ENCODE assay signal across 8 cellular contexts in the genomic region with DNA sequence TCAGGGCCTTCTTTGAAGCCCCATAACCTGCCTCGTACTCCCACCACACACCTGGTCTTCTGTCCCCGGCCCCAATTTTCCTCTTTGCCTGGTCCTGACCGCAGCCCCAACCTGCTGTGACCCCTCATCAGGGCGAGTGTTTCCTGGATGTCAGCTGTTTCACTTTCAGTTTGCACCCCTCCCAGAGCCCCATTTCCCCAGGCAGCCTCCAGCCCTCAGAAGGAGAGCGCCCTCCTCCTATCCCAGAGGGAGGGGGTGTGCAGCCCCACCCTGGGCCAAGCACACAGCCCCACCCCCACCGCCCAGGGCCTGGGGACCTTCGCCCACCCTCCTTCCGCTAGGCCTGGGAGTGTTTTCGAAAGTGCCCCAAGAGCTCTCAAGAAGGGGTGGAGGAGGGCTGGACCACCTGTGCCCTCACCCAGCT. TPM values are rescaled to one million over a fixed set of nuclear protein-coding genes. Genes with fewer than 3 reads are reported as not detected.
DNase-seq lines count a peak whose midpoint lies in the region; ATAC-seq, FAIRE-seq and TF ChIP-seq lines count a peak whose summit lies in the region.

No MANE protein-coding gene starts in this region.

- no peak for FAIRE-seq in A549 (lab: Jason Lieb, UNC)

- TF ChIP-seq RAD21 in A549 (conservative IDR thresholded peaks at IDR 0.05 in 1 of 2, IDR thresholded peaks at IDR 0.05 in 1 of 2) = no peak

- H3K4me3 Mint-ChIP-seq in IgD-negative memory B cell = peak overlapping the region; percentile 90 to 98 (median 92)
- H3K4me3 Mint-ChIP-seq in activated naive CD4-positive, alpha-beta T cell treated with anti-CD3 and anti-CD28 coated beads, Interleukin-2, amount 50 U/mL, for 24 hours = peak overlapping the region; percentile 97

- CTCF ChIA-PET in A549 (lab: Yijun Ruan, JAX) = interaction anchor here (1.1 to 4.3 kb wide), 5 partner anchors 10 to 153 kb away, joined by 3 to 33 read pairs (median 3); no protein-coding TSS in a partner anchor

- no peaks in the 10 kb centered on the region for H3K9me3 Mint-ChIP-seq in IgD-negative memory B cell
- no peaks in the 10 kb centered on the region for H3K9me3 Mint-ChIP-seq in activated naive CD4-positive, alpha-beta T cell treated with anti-CD3 and anti-CD28 coated beads, Interleukin-2, amount 50 U/mL, for 24 hours

- H3K27ac ChIP-seq in A549 (peak overlapping the region in 1 of 2 experiments; percentile 96; a peak in 2 of 6 replicates), right lobe of liver (peak overlapping the region in 2 of 3 donors; percentile 60 to 73)

- H3K4me1 ChIP-seq in A549 (peaks cover 23% of the 10 kb centered on the region), right lobe of liver (peaks cover 0 to 9% (median 0%) of the 10 kb centered on the region in 4 donors)

- DNase-seq in A549 (ENCODE audit: low read depth in 1 of 2, low spot score in 1 of 2) = no peak
- DNase-seq in right lobe of liver = no peak
- DNase-seq in ureter (ENCODE audit: low spot score) = peak; percentile 66
- no peak for DNase-seq in NCI-H748 treated with DMSO at 0.1 percent for 48 hours (lab: John Stamatoyannopoulos, UW)
- DNase-seq in putamen (ENCODE audit: low spot score) = no peak

- peaks cover 4% of the 10 kb centered on the region for H3K36me3 Mint-ChIP-seq in IgD-negative memory B cell
- peaks cover 7% of the 10 kb centered on the region for H3K36me3 Mint-ChIP-seq in activated naive CD4-positive, alpha-beta T cell treated with anti-CD3 and anti-CD28 coated beads, Interleukin-2, amount 50 U/mL, for 24 hours

- H3K4me3 ChIP-seq in A549 = peak overlapping the region; percentile 84; the same call in 1 of the 3 replicates
- peak overlapping the region; percentile 81 to 84 (median 82) for H3K4me3 ChIP-seq in right lobe of liver

- H3K4me1 Mint-ChIP-seq in IgD-negative memory B cell = peaks cover 11 to 25% (median 14%) of the 10 kb centered on the region in 3 donors
- H3K4me1 Mint-ChIP-seq in activated naive CD4-positive, alpha-beta T cell treated with anti-CD3 and anti-CD28 coated beads, Interleukin-2, amount 50 U/mL, for 24 hours = peaks cover 29% of the 10 kb centered on the region

- H3K27me3 ChIP-seq in right lobe of liver = no peaks in the 10 kb centered on the region

- peaks cover 0 to 18% (median 7%) of the 10 kb centered on the region in 4 donors for H3K36me3 ChIP-seq in right lobe of liver

- TF ChIP-seq CTCF in A549 (IDR thresholded peaks at IDR 0.05) (no peak), right lobe of liver (IDR thresholded peaks at IDR 0.05) (no peak)

- H3K9me3 ChIP-seq in A549 = no peaks in the 10 kb centered on the region
- H3K9me3 ChIP-seq in right lobe of liver = no peaks in the 10 kb centered on the region

- H3K27ac Mint-ChIP-seq in IgD-negative memory B cell = peak overlapping the region; percentile 94 to 99 (median 97)
- peak overlapping the region; percentile 98 for H3K27ac Mint-ChIP-seq in activated naive CD4-positive, alpha-beta T cell treated with anti-CD3 and anti-CD28 coated beads, Interleukin-2, amount 50 U/mL, for 24 hours

- TF ChIP-seq EP300 in A549 (IDR thresholded peaks at IDR 0.05) = no peak

- no peaks in the 10 kb centered on the region for H3K27me3 Mint-ChIP-seq in IgD-negative memory B cell
- no peaks in the 10 kb centered on the region for H3K27me3 Mint-ChIP-seq in activated naive CD4-positive, alpha-beta T cell treated with anti-CD3 and anti-CD28 coated beads, Interleukin-2, amount 50 U/mL, for 24 hours

- POLR2A ChIA-PET in A549 (lab: Yijun Ruan, JAX) = interaction anchor here (1.2 kb wide), 1 partner anchor 124 kb away, joined by 4 read pairs; a partner anchor contains a TSS

- ATAC-seq in A549 = no peak
- ATAC-seq in right lobe of liver = peak in 2 of 4 donors; percentile 3 to 35
- no peak for ATAC-seq in GM18519 (IDR thresholded peaks at IDR 0.05; ENCODE audit: low FRiP score, unreplicated experiment)

- intact Hi-C loops in right lobe of liver (cut with DNase I) = no loop called here

- H3K4me2 ChIP-seq in A549 = peak overlapping the region; percentile 74

- 85% methylated on average over 4 of the region's 9 CpGs for WGBS in A549 (ENCODE audit: missing lambda C conversion rate)
- WGBS in right lobe of liver (ENCODE audit: insufficient coverage, low coverage, low lambda C conversion rate, missing lambda C conversion rate) = 65% methylated on average over 9 of the region's 9 CpGs

- TF ChIP-seq POLR2A in A549 (IDR thresholded peaks at IDR 0.05; ENCODE audit: low read length) (no peak), right lobe of liver (IDR thresholded peaks at IDR 0.05) (no peak)

TF ChIP-seq in A549, 52 proteins besides CTCF, POLR2A, EP300 and RAD21:
- TF ChIP-seq, protein P1, sequence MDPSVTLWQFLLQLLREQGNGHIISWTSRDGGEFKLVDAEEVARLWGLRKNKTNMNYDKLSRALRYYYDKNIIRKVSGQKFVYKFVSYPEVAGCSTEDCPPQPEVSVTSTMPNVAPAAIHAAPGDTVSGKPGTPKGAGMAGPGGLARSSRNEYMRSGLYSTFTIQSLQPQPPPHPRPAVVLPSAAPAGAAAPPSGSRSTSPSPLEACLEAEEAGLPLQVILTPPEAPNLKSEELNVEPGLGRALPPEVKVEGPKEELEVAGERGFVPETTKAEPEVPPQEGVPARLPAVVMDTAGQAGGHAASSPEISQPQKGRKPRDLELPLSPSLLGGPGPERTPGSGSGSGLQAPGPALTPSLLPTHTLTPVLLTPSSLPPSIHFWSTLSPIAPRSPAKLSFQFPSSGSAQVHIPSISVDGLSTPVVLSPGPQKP (IDR thresholded peaks at IDR 0.05; ENCODE audit: low read depth, low read length) = no peak
- TF ChIP-seq MAZ (IDR thresholded peaks at IDR 0.05; ENCODE audit: borderline replicate concordance, low read depth, low read length) = no peak
- TF ChIP-seq, protein P2, sequence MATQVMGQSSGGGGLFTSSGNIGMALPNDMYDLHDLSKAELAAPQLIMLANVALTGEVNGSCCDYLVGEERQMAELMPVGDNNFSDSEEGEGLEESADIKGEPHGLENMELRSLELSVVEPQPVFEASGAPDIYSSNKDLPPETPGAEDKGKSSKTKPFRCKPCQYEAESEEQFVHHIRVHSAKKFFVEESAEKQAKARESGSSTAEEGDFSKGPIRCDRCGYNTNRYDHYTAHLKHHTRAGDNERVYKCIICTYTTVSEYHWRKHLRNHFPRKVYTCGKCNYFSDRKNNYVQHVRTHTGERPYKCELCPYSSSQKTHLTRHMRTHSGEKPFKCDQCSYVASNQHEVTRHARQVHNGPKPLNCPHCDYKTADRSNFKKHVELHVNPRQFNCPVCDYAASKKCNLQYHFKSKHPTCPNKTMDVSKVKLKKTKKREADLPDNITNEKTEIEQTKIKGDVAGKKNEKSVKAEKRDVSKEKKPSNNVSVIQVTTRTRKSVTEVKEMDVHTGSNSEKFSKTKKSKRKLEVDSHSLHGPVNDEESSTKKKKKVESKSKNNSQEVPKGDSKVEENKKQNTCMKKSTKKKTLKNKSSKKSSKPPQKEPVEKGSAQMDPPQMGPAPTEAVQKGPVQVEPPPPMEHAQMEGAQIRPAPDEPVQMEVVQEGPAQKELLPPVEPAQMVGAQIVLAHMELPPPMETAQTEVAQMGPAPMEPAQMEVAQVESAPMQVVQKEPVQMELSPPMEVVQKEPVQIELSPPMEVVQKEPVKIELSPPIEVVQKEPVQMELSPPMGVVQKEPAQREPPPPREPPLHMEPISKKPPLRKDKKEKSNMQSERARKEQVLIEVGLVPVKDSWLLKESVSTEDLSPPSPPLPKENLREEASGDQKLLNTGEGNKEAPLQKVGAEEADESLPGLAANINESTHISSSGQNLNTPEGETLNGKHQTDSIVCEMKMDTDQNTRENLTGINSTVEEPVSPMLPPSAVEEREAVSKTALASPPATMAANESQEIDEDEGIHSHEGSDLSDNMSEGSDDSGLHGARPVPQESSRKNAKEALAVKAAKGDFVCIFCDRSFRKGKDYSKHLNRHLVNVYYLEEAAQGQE (IDR thresholded peaks at IDR 0.05) = no peak
- TF ChIP-seq SMC3 (IDR thresholded peaks at IDR 0.05) = no peak
TF ChIP-seq in A549: peak in this region for 0.

RNA-seq across cellular contexts. Expression of a gene that starts 1.5 kb away (rescaled TPM):
- polyA plus RNA-seq in A549 (2011; rRNA removed) (11.9 and 12.6 TPM in 2 replicates), A549 (2017; fragmentation: RNase III; extraction: RNeasy Plus Mini Kit Qiagen cat#74134 plus additional on column Dnase treatment) (16.9 to 19.0 TPM (median 18.8 TPM) in 3 replicates), IgD-negative memory B cell (40.6 TPM)
- polyA plus RNA-seq in A549 (2012; cell fraction: cytosol; rRNA removed) = 11.5 and 16.6 TPM in 2 replicates
- polyA plus RNA-seq in A549 (2012; cell fraction: nucleus; rRNA removed) = 13.1 and 13.6 TPM in 2 replicates
- polyA minus RNA-seq in A549 (2011; rRNA and poly(A)+ RNA removed) = 17.3 and 20.9 TPM in 2 replicates
- total RNA-seq in right lobe of liver (10 to 100 TPM in 2 of 6 experiments, 1 to 10 TPM in 4; 4.4 to 11.4 (median 6.5) TPM), ureter (27.9 TPM)

RNA-seq across cellular contexts. Expression of a gene that starts 42.5 kb away (rescaled TPM):
- 17.6 and 19.1 TPM in 2 replicates for polyA plus RNA-seq in A549 (2011; rRNA removed)
- 25.0 and 29.1 TPM in 2 replicates for polyA plus RNA-seq in A549 (2012; cell fraction: cytosol; rRNA removed)
- 77.0 and 104 TPM in 2 replicates for polyA plus RNA-seq in A549 (2012; cell fraction: nucleus; rRNA removed)
- 19.0 to 20.8 TPM (median 20.7 TPM) in 3 replicates for polyA plus RNA-seq in A549 (2017; fragmentation: RNase III; extraction: RNeasy Plus Mini Kit Qiagen cat#74134 plus additional on column Dnase treatment)
- 29.3 and 39.6 TPM in 2 replicates for polyA minus RNA-seq in A549 (2011; rRNA and poly(A)+ RNA removed)
- polyA plus RNA-seq in IgD-negative memory B cell = 6.7 TPM
- total RNA-seq in right lobe of liver = 1 to 10 TPM in 4 of 6 experiments, under 1 TPM in 2; 0.79 to 3.5 (median 1.6) TPM
- total RNA-seq in ureter = 31.3 TPM
